18 cellular contexts compared by ENCODE assay signal in the genomic region with DNA sequence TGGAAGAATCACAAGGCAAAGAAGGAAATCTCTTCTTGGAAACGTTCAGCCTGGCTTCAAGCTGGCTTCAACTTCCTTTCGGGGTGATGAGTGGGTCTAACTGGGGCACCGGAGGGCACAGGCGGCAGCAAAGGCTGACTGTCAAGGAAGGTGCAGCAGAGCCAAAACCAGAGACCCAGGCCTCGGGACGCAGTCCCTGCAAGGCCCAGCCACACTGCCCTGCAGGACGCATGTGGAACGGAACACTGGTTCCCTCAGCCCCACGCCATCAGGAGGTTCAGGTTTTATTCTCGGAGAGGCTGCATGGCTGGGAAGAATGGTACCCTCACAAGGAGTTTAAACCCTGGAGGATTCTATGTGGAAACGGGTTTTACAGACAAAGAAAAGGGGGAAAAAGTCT.
"Had no signal": no experiment of that assay in that cellular context is flagged by ENCODE, and none has a peak within 500 bp of the region (broad histone marks: within the 10 kb centered on the region; RNA-seq: fewer than 3 reads in every experiment).

No MANE protein-coding gene starts in this region.

- DNase-seq: activated CD4-positive, alpha-beta T cell treated with anti-CD3 and anti-CD28 coated beads, Interleukin-2, amount 10 ng/mL, durations not matched to agents 24 days and 14 days; activated CD8-positive, alpha-beta T cell treated with anti-CD3 and anti-CD28 coated beads for 36 hours; activated effector memory CD4-positive, alpha-beta T cell treated with Interleukin-2 at 50 U/mL for 16 hours; activated naive CD4-positive, alpha-beta T cell treated with anti-CD3 and anti-CD28 coated beads, Interleukin-2, amount 50 U/mL, for 16 hours; activated T-cell treated with anti-CD3 and anti-CD28 coated beads, Interleukin-2, amount 50 U/mL, for 4 hours; aorta; effector memory CD4-positive, alpha-beta T cell; immature natural killer cell; stimulated activated CD4-positive, alpha-beta T cell treated with anti-CD3 and anti-CD28 coated beads, Interleukin-4, amount 100 ng/mL, for 1 hour; stomach; T-helper 1 cell had no signal

- H3K27me3 ChIP-seq: esophagus muscularis mucosa, stomach had no signal

- H3K27me3 Mint-ChIP-seq: activated CD4-positive, alpha-beta T cell treated with anti-CD3 and anti-CD28 coated beads, Interleukin-2, amount 10 ng/mL, durations not matched to agents 24 days and 14 days; activated CD8-positive, alpha-beta T cell treated with anti-CD3 and anti-CD28 coated beads for 36 hours; naive thymus-derived CD8-positive, alpha-beta T cell had no signal

- H3K27ac Mint-ChIP-seq: activated CD4-positive, alpha-beta T cell treated with anti-CD3 and anti-CD28 coated beads, Interleukin-2, amount 10 ng/mL, durations not matched to agents 24 days and 14 days; activated CD8-positive, alpha-beta T cell treated with anti-CD3 and anti-CD28 coated beads for 36 hours had no signal

- H3K36me3 ChIP-seq: prostate gland, thoracic aorta had no signal

- FAIRE-seq: endothelial cell of umbilical vein had no signal

- ATAC-seq: activated CD8-positive, alpha-beta T cell treated with anti-CD3 and anti-CD28 coated beads for 36 hours; activated T-cell treated with anti-CD3 and anti-CD28 coated beads, Interleukin-2, amount 50 U/mL, for 4 hours; naive thymus-derived CD8-positive, alpha-beta T cell; right cardiac atrium had no signal

- H3K27ac ChIP-seq: thoracic aorta had no signal

- H3K4me3 ChIP-seq: esophagus muscularis mucosa, prostate gland, smooth muscle cell, stomach, thoracic aorta had no signal

- H3K4me3 Mint-ChIP-seq: activated CD4-positive, alpha-beta T cell treated with anti-CD3 and anti-CD28 coated beads, Interleukin-2, amount 10 ng/mL, durations not matched to agents 24 days and 14 days; activated CD8-positive, alpha-beta T cell treated with anti-CD3 and anti-CD28 coated beads for 36 hours; activated T-cell treated with anti-CD3 and anti-CD28 coated beads, Interleukin-2, amount 50 U/mL, for 4 hours; immature natural killer cell had no signal

- H3K9me3 ChIP-seq: esophagus muscularis mucosa, prostate gland, stomach, thoracic aorta had no signal
